Comparison of ENCODE assay signal across 8 cellular contexts in genomic region chr14:100240725-100241032, GRCh38. TPM values are rescaled to one million over a fixed set of nuclear protein-coding genes. Genes with fewer than 3 reads are reported as not detected.
DNase-seq lines count a peak whose midpoint lies in the region; ATAC-seq and TF ChIP-seq lines count a peak whose summit lies in the region.

No MANE protein-coding gene starts in this region.

- H3K27ac Mint-ChIP-seq in naive thymus-derived CD8-positive, alpha-beta T cell = peak overlapping the region; percentile 91 to 97 (median 96)

- peaks cover 11% of the 10 kb centered on the region; the same call in 1 of the 2 replicates for H3K36me3 ChIP-seq in Karpas-422 (ENCODE audit: insufficient read depth, low read length)

- peak overlapping the region; percentile 84 for H3K9ac ChIP-seq in Karpas-422 (ENCODE audit: low read length)

- ATAC-seq in naive thymus-derived CD8-positive, alpha-beta T cell = no peak
- ATAC-seq in GM21390 (IDR thresholded peaks at IDR 0.05; ENCODE audit: unreplicated experiment) (no peak), left lobe of liver (no peak)

- H3K9me3 ChIP-seq in Karpas-422 (ENCODE audit: low read length) = no peaks in the 10 kb centered on the region

- H3K27ac ChIP-seq in Karpas-422 (ENCODE audit: low read length) = peak overlapping the region; percentile 28
- peak overlapping the region; percentile 97 to 98 for H3K27ac ChIP-seq in coronary artery

- peaks cover 66% of the 10 kb centered on the region for H4K20me1 ChIP-seq in Karpas-422 (ENCODE audit: insufficient read depth, low read depth, low read length)

- peaks cover 87% of the 10 kb centered on the region for H3K79me2 ChIP-seq in Karpas-422 (ENCODE audit: low read length)

- peaks cover 45% of the 10 kb centered on the region for H3K4me1 ChIP-seq in Karpas-422 (ENCODE audit: low read length)

- DNase-seq in AG04449 (ENCODE audit: low read depth, low spot score) (no peak), Karpas-422 (no peak), coronary artery (ENCODE audit: low spot score) (no peak), NCI-H2081 (lab: John Stamatoyannopoulos, UW) (no peak), hepatic stellate cell (ENCODE audit: low spot score) (no peak), left lobe of liver (ENCODE audit: low spot score) (no peak)
- no peak for DNase-seq in naive thymus-derived CD8-positive, alpha-beta T cell

- H3K4me1 Mint-ChIP-seq in naive thymus-derived CD8-positive, alpha-beta T cell = peaks cover 32 to 69% (median 61%) of the 10 kb centered on the region in 4 donors

- H3K4me3 Mint-ChIP-seq in naive thymus-derived CD8-positive, alpha-beta T cell = peak overlapping the region; percentile 81 to 96 (median 90)

- CTCF ChIA-PET in AG04449 (lab: Yijun Ruan, JAX) = interaction anchor here (0.6 to 4.4 kb wide), 24 partner anchors 10 to 320 kb away, joined by 3 to 26 read pairs (median 4); no protein-coding TSS in a partner anchor

- H3K9me2 ChIP-seq in Karpas-422 (replicated peaks; ENCODE audit: insufficient read depth, low read length) = no peaks in the 10 kb centered on the region

- H3K9me3 Mint-ChIP-seq in naive thymus-derived CD8-positive, alpha-beta T cell = no peaks in the 10 kb centered on the region

- H3K4me2 ChIP-seq in Karpas-422 (ENCODE audit: low read depth, low read length, poor library complexity, severe bottlenecking) = peak overlapping the region; percentile 90

- POLR2A ChIA-PET in AG04449 (lab: Yijun Ruan, JAX) = interaction anchor here (0.5 kb wide), 1 partner anchor 387 kb away, joined by 3 read pairs; no protein-coding TSS in a partner anchor
- POLR2A ChIA-PET in naive thymus-derived CD8-positive, alpha-beta T cell (lab: Charles Lee) = interaction anchor here (0.6 to 10.0 kb wide), 13 partner anchors 18 to 188 kb away, joined by 3 to 265 read pairs (median 3); no protein-coding TSS in a partner anchor

- H3K4me3 ChIP-seq in AG04449 (ENCODE audit: low read depth, low read length) (peak overlapping the region; percentile 97), Karpas-422 (ENCODE audit: low read length) (peak overlapping the region; percentile 87), coronary artery (peak overlapping the region; percentile 94)

- H3K27me3 Mint-ChIP-seq in naive thymus-derived CD8-positive, alpha-beta T cell = no peaks in the 10 kb centered on the region

- H2AFZ ChIP-seq in Karpas-422 (ENCODE audit: low read length) = no peak overlapping the region

- H3K27me3 ChIP-seq in Karpas-422 (ENCODE audit: low read length) = no peaks in the 10 kb centered on the region

- TF ChIP-seq CTCF in AG04449 (IDR thresholded peaks at IDR 0.05; ENCODE audit: insufficient read depth, low read length, missing control alignments) (no peak), coronary artery (IDR thresholded peaks at IDR 0.05) (no peak)

- H3K36me3 Mint-ChIP-seq in naive thymus-derived CD8-positive, alpha-beta T cell = peaks cover 0 to 26% (median 2%) of the 10 kb centered on the region in 3 donors

RNA-seq across cellular contexts. Expression of gene YY1, which starts 1.7 kb away (rescaled TPM):
- 95.9 and 115 TPM in 2 replicates for total RNA-seq in Karpas-422 (2014; rRNA removed; shearing (Covaris generic); ENCODE audit: low replicate concordance)
- 100 to 1,000 TPM in 1 of 2 experiments, 10 to 100 TPM in 1; 93.2 to 102 TPM for total RNA-seq in naive thymus-derived CD8-positive, alpha-beta T cell
- 10 to 100 TPM; 15.0 to 16.5 (median 16.2) TPM for polyA plus RNA-seq in naive thymus-derived CD8-positive, alpha-beta T cell
- 34.2 TPM for total RNA-seq in left lobe of liver
